14 cellular contexts compared by ENCODE assay signal in genomic region chr6:17490724-17491123, GRCh38.
DNase-seq lines count a peak whose midpoint lies in the region; ATAC-seq and TF ChIP-seq lines count a peak whose summit lies in the region.
"Had no signal": no experiment of that assay in that cellular context is flagged by ENCODE, and none has a peak within 500 bp of the region (broad histone marks: within the 10 kb centered on the region; RNA-seq: fewer than 3 reads in every experiment).

No MANE protein-coding gene starts in this region.

- peaks cover 5% of the 10 kb centered on the region for H3K36me3 ChIP-seq in muscle layer of colon (ENCODE audit: insufficient read depth, low read length)

- H3K9me3 Mint-ChIP-seq in stimulated activated naive CD8-positive, alpha-beta T cell treated with anti-CD3 and anti-CD28 coated beads, Interleukin-15, amount 100 ng/mL, for 72 hours = peaks cover 0 to 4% of the 10 kb centered on the region in 2 donors

- H3K27me3 ChIP-seq in muscle layer of colon (ENCODE audit: control insufficient read depth in 1 of 2, insufficient read depth in 2 of 2, low read length in 2 of 2) = no peaks in the 10 kb centered on the region

- no peaks in the 10 kb centered on the region for H3K9me3 ChIP-seq in muscle layer of colon (ENCODE audit: low read length)

- no peak overlapping the region for H3K27ac Mint-ChIP-seq in stimulated activated naive CD8-positive, alpha-beta T cell treated with anti-CD3 and anti-CD28 coated beads, Interleukin-15, amount 100 ng/mL, for 72 hours
- H3K27ac Mint-ChIP-seq: activated CD8-positive, alpha-beta memory T cell treated with anti-CD3 and anti-CD28 coated beads, Interleukin-2, amount 10 ng/mL, durations not matched to agents 7 days and 5 days had no signal

- H3K27ac ChIP-seq in muscle layer of colon (ENCODE audit: low read depth, low read length) = peak overlapping the region; percentile 50

- no peak for DNase-seq in stimulated activated naive CD8-positive, alpha-beta T cell treated with anti-CD3 and anti-CD28 coated beads, Interleukin-15, amount 100 ng/mL, for 72 hours
- DNase-seq in stimulated activated naive CD8-positive, alpha-beta T cell treated with anti-CD3 and anti-CD28 coated beads, Interleukin-15, Interleukin-2, amounts not matched to agents 100 U/mL and 50 U/mL, for 24 hours = no peak
- peak; percentile 39 for DNase-seq in NCI-H524 treated with DMSO at 0.1 percent for 48 hours (lab: John Stamatoyannopoulos, UW)
- DNase-seq in ACHN = no peak
- DNase-seq in erythroblast (lab: John Stamatoyannopoulos, UW) = no peak
- DNase-seq in cerebellar cortex (ENCODE audit: low spot score) = no peak
- no peak for DNase-seq in left lobe of liver (ENCODE audit: low spot score)
- DNase-seq: activated CD8-positive, alpha-beta memory T cell treated with anti-CD3 and anti-CD28 coated beads, Interleukin-2, amount 10 ng/mL, durations not matched to agents 7 days and 5 days; activated naive CD4-positive, alpha-beta T cell treated with Interleukin-2 at 50 U/mL for 16 hours; GOT3; NK-92 treated with Interleukin-12 subunit alpha and Interleukin-12 subunit beta, amount 100 ng/mL, for 24 hours; stimulated activated CD4-positive, alpha-beta T cell treated with anti-CD3 and anti-CD28 coated beads, Interleukin-1b, Interleukin-23, amount 100 ng/mL, for 48 hours had no signal

- ATAC-seq in stimulated activated naive CD8-positive, alpha-beta T cell treated with anti-CD3 and anti-CD28 coated beads, Interleukin-15, amount 100 ng/mL, for 72 hours = peak; percentile 45
- no peak for ATAC-seq in stimulated activated naive CD8-positive, alpha-beta T cell treated with anti-CD3 and anti-CD28 coated beads, Interleukin-15, Interleukin-2, amounts not matched to agents 100 U/mL and 50 U/mL, for 24 hours
- no peak for ATAC-seq in left lobe of liver
- ATAC-seq: activated CD8-positive, alpha-beta memory T cell treated with anti-CD3 and anti-CD28 coated beads, Interleukin-2, amount 10 ng/mL, durations not matched to agents 7 days and 5 days had no signal

- peak overlapping the region in 1 of 2 donors; percentile 22 for H3K4me3 ChIP-seq in muscle layer of colon (ENCODE audit: low read depth in 1 of 2, low read length in 2 of 2)
- H3K4me3 ChIP-seq: lung had no signal

- peaks cover 54% of the 10 kb centered on the region for H3K27me3 Mint-ChIP-seq in stimulated activated naive CD8-positive, alpha-beta T cell treated with anti-CD3 and anti-CD28 coated beads, Interleukin-15, amount 100 ng/mL, for 72 hours

- H3K4me1 ChIP-seq in muscle layer of colon (ENCODE audit: insufficient read depth, low read length) = peaks cover 54% of the 10 kb centered on the region

- no peak overlapping the region for H3K4me3 Mint-ChIP-seq in stimulated activated naive CD8-positive, alpha-beta T cell treated with anti-CD3 and anti-CD28 coated beads, Interleukin-15, amount 100 ng/mL, for 72 hours
- H3K4me3 Mint-ChIP-seq: activated CD8-positive, alpha-beta memory T cell treated with anti-CD3 and anti-CD28 coated beads, Interleukin-2, amount 10 ng/mL, durations not matched to agents 7 days and 5 days had no signal

- no peak for TF ChIP-seq POLR2A in erythroblast (IDR thresholded peaks at IDR 0.05; ENCODE audit: low read length)

- peaks cover 5% of the 10 kb centered on the region for H3K4me1 Mint-ChIP-seq in stimulated activated naive CD8-positive, alpha-beta T cell treated with anti-CD3 and anti-CD28 coated beads, Interleukin-15, amount 100 ng/mL, for 72 hours

- H3K9ac ChIP-seq in muscle layer of colon (ENCODE audit: low read length) = no peak overlapping the region

- in situ Hi-C loops in ACHN (cut with HindIII; ENCODE audit: low pct_ligation_motif_present, low pct_unique_long_range_greater_than_20kb, low sequenced_read_pairs) = no loop called here
